In genomic region chr3:182375921-182376320, GRCh38 we compare ENCODE assay signal across 23 cellular contexts.
"Had no signal": no experiment of that assay in that cellular context is flagged by ENCODE, and none has a peak within 500 bp of the region (broad histone marks: within the 10 kb centered on the region; RNA-seq: fewer than 3 reads in every experiment).

No MANE protein-coding gene starts in this region.

- H3K27me3 ChIP-seq: colonic mucosa, sigmoid colon had no signal

- H3K36me3 ChIP-seq: colonic mucosa, left ventricle myocardium inferior, sigmoid colon, thoracic aorta had no signal

- DNase-seq: activated CD4-positive, alpha-beta T cell treated with anti-CD3 and anti-CD28 coated beads for 4 hours; activated CD4-positive, alpha-beta T cell treated with anti-CD3 and anti-CD28 coated beads, Interleukin-2, amount 50 U/mL, for 4 hours; activated naive CD4-positive, alpha-beta T cell; activated T-cell treated with anti-CD3 and anti-CD28 coated beads for 4 hours; activated T-cell treated with anti-CD3 and anti-CD28 coated beads, Interleukin-2, amount 50 U/mL, for 72 hours; anterior cingulate cortex; colonic mucosa; effector CD8-positive, alpha-beta T cell; kidney glomerular epithelial cell; left ventricle myocardium inferior; mesendoderm; natural killer cell; retina; sigmoid colon; small intestine; stimulated activated CD4-positive, alpha-beta T cell treated with anti-CD3 and anti-CD28 coated beads, Interleukin-4, amount 100 ng/mL, for 24 hours; trophoblast cell had no signal

- H3K4me1 Mint-ChIP-seq: natural killer cell; stimulated activated effector memory CD8-positive, alpha-beta T cell treated with anti-CD3 and anti-CD28 coated beads, Interleukin-12 subunit alpha, Interleukin-12 subunit beta, amount 100 ng/mL, for 72 hours had no signal

- H3K4me3 ChIP-seq: colonic mucosa, left ventricle myocardium inferior, lung, sigmoid colon, thoracic aorta had no signal

- H3K9me3 ChIP-seq: colonic mucosa, left ventricle myocardium inferior, sigmoid colon, thoracic aorta had no signal

- H3K27ac ChIP-seq: colonic mucosa, left ventricle myocardium inferior, sigmoid colon, thoracic aorta had no signal

- H3K27ac Mint-ChIP-seq: activated naive CD4-positive, alpha-beta T cell treated with anti-CD3 and anti-CD28 coated beads, Interleukin-2, amount 50 U/mL, for 72 hours; activated T-cell treated with anti-CD3 and anti-CD28 coated beads, Interleukin-2, amount 50 U/mL, for 72 hours; natural killer cell; progenitor cell of endocrine pancreas; stimulated activated effector memory CD8-positive, alpha-beta T cell treated with anti-CD3 and anti-CD28 coated beads, Interleukin-12 subunit alpha, Interleukin-12 subunit beta, amount 100 ng/mL, for 72 hours; stimulated activated naive CD8-positive, alpha-beta T cell treated with anti-CD3 and anti-CD28 coated beads, Interleukin-15, Interleukin-2, amounts not matched to agents 100 ng/mL and 50 ng/mL, for 24 hours had no signal

- H3K36me3 Mint-ChIP-seq: activated naive CD4-positive, alpha-beta T cell treated with anti-CD3 and anti-CD28 coated beads, Interleukin-2, amount 50 U/mL, for 72 hours; natural killer cell; stimulated activated effector memory CD8-positive, alpha-beta T cell treated with anti-CD3 and anti-CD28 coated beads, Interleukin-12 subunit alpha, Interleukin-12 subunit beta, amount 100 ng/mL, for 72 hours had no signal

- H3K27me3 Mint-ChIP-seq: progenitor cell of endocrine pancreas; stimulated activated naive CD8-positive, alpha-beta T cell treated with anti-CD3 and anti-CD28 coated beads, Interleukin-15, Interleukin-2, amounts not matched to agents 100 ng/mL and 50 ng/mL, for 24 hours had no signal

- H3K9me3 Mint-ChIP-seq: activated T-cell treated with anti-CD3 and anti-CD28 coated beads, Interleukin-2, amount 50 U/mL, for 72 hours; stimulated activated naive CD8-positive, alpha-beta T cell treated with anti-CD3 and anti-CD28 coated beads, Interleukin-15, Interleukin-2, amounts not matched to agents 100 ng/mL and 50 ng/mL, for 24 hours had no signal

- ATAC-seq: activated naive CD4-positive, alpha-beta T cell treated with anti-CD3 and anti-CD28 coated beads, Interleukin-2, amount 50 U/mL, for 72 hours; activated T-cell treated with anti-CD3 and anti-CD28 coated beads, Interleukin-2, amount 50 U/mL, for 72 hours; natural killer cell; stimulated activated effector memory CD8-positive, alpha-beta T cell treated with anti-CD3 and anti-CD28 coated beads, Interleukin-12 subunit alpha, Interleukin-12 subunit beta, amount 100 ng/mL, for 72 hours had no signal

- H3K4me1 ChIP-seq: colonic mucosa, left ventricle myocardium inferior, sigmoid colon had no signal

- H3K4me3 Mint-ChIP-seq: activated T-cell treated with anti-CD3 and anti-CD28 coated beads, Interleukin-2, amount 50 U/mL, for 72 hours; natural killer cell; stimulated activated effector memory CD8-positive, alpha-beta T cell treated with anti-CD3 and anti-CD28 coated beads, Interleukin-12 subunit alpha, Interleukin-12 subunit beta, amount 100 ng/mL, for 72 hours; stimulated activated naive CD8-positive, alpha-beta T cell treated with anti-CD3 and anti-CD28 coated beads, Interleukin-15, Interleukin-2, amounts not matched to agents 100 ng/mL and 50 ng/mL, for 24 hours had no signal
